In the genomic region with DNA sequence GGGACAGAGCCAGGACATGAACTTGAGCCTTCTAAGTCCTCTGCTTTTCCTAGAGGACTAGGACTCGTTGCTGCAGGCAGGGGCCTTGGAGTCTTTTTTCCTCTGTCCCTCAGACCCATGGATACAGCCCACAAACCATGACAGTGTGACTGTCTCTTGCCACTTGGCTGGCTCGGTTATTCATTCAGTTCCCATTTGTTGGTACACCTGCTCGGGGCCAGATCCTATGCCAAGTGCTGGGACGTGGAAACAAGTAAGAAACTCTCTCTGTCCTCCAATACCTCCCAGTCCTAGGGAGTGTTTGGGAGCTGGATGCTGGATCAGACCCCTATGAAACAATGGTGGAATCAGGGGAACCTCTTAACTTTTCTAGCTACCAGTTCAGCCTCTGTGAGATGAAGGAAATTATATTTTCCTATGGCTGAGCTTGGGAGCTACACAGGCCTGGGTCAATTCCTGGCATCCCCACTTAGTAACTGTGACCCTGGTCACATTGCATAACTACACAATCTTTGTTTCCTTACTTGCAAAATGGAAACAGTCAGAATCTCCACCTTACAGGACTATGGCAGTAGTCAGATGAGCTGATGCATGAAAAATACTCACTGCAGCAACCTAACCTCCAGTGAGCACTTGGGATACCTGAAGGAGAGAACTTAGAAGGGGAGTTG, we compare ENCODE assay signal across 25 cellular contexts.
"Had no signal": no experiment of that assay in that cellular context is flagged by ENCODE, and none has a peak within 500 bp of the region (broad histone marks: within the 10 kb centered on the region; RNA-seq: fewer than 3 reads in every experiment).

No MANE protein-coding gene starts in this region.

- H3K27ac Mint-ChIP-seq: dendritic cell treated with granulocyte-macrophage colony-stimulating factor and Interleukin-4, amounts not matched to agents 40 ng/mL and 50 ng/mL, for 4 days; effector memory CD8-positive, alpha-beta T cell; endodermal cell; immature natural killer cell; mesothelial cell of epicardium had no signal

- DNase-seq: colonic mucosa; cortex of kidney; effector CD8-positive, alpha-beta T cell; effector memory CD8-positive, alpha-beta T cell; endodermal cell; erythroblast; esophagus squamous epithelium; foreskin fibroblast; foreskin melanocyte; heart left ventricle; hypothalamus; immature natural killer cell; islet precursor cell; kidney; kidney glomerular epithelial cell; left colon; left lung; left ventricle myocardium superior; lower lobe of right lung; mesenchymal stem cell; mucosa of descending colon had no signal

- H3K9me3 Mint-ChIP-seq: dendritic cell treated with granulocyte-macrophage colony-stimulating factor and Interleukin-4, amounts not matched to agents 40 ng/mL and 50 ng/mL, for 4 days; effector memory CD8-positive, alpha-beta T cell; immature natural killer cell; mesothelial cell of epicardium had no signal

- H3K4me3 Mint-ChIP-seq: dendritic cell treated with granulocyte-macrophage colony-stimulating factor and Interleukin-4, amounts not matched to agents 40 ng/mL and 50 ng/mL, for 4 days; effector memory CD8-positive, alpha-beta T cell; endodermal cell; immature natural killer cell; mesothelial cell of epicardium had no signal

- H3K36me3 Mint-ChIP-seq: immature natural killer cell, mesothelial cell of epicardium had no signal

- H3K27me3 Mint-ChIP-seq: dendritic cell treated with granulocyte-macrophage colony-stimulating factor and Interleukin-4, amounts not matched to agents 40 ng/mL and 50 ng/mL, for 4 days had no signal

- H3K4me1 Mint-ChIP-seq: immature natural killer cell, mesothelial cell of epicardium had no signal

- ATAC-seq: effector memory CD8-positive, alpha-beta T cell; esophagus mucosa; gastroesophageal sphincter; heart left ventricle; left colon; left lung; left ventricle myocardium superior; lower lobe of right lung; mucosa of descending colon had no signal
